8 cellular contexts compared by ENCODE assay signal in genomic region chr1:161226320-161226711, GRCh38. TPM values are rescaled to one million over a fixed set of nuclear protein-coding genes. Genes with fewer than 3 reads are reported as not detected.
DNase-seq lines count a peak whose midpoint lies in the region.

No MANE protein-coding gene starts in this region.

- H3K4me3 Mint-ChIP-seq in activated naive CD8-positive, alpha-beta T cell treated with anti-CD3 and anti-CD28 coated beads for 36 hours = peak overlapping the region; percentile 95
- peak overlapping the region; percentile 85 to 98 (median 97) for H3K4me3 Mint-ChIP-seq in immature natural killer cell

- H3K4me1 Mint-ChIP-seq in activated naive CD8-positive, alpha-beta T cell treated with anti-CD3 and anti-CD28 coated beads for 36 hours = peaks cover 32% of the 10 kb centered on the region
- peaks cover 50 to 53% of the 10 kb centered on the region in 2 donors for H3K4me1 Mint-ChIP-seq in immature natural killer cell

- peak overlapping the region; percentile 73 for H3K27ac ChIP-seq in temporal lobe (ENCODE audit: low read depth, low read length)

- peak; percentile 70 for DNase-seq in activated CD8-positive, alpha-beta memory T cell treated with anti-CD3 and anti-CD28 coated beads for 24 hours
- no peak for DNase-seq in activated CD8-positive, alpha-beta memory T cell treated with anti-CD3 and anti-CD28 coated beads, Interleukin-2, amount 50 U/mL, for 4 hours
- no peak for DNase-seq in activated naive CD8-positive, alpha-beta T cell treated with anti-CD3 and anti-CD28 coated beads for 36 hours
- no peak for DNase-seq in immature natural killer cell
- DNase-seq in activated gamma-delta T cell treated with Interleukin-2 at 50 U/mL for 16 hours = no peak
- no peak for DNase-seq in GM19238 (ENCODE audit: insufficient read length, low spot score)
- no peak for DNase-seq in DMS53 (lab: John Stamatoyannopoulos, UW)

- no peaks in the 10 kb centered on the region for H3K9me3 Mint-ChIP-seq in activated naive CD8-positive, alpha-beta T cell treated with anti-CD3 and anti-CD28 coated beads for 36 hours
- H3K9me3 Mint-ChIP-seq in immature natural killer cell = no peaks in the 10 kb centered on the region

- peak overlapping the region; percentile 96 for H3K27ac Mint-ChIP-seq in activated naive CD8-positive, alpha-beta T cell treated with anti-CD3 and anti-CD28 coated beads for 36 hours
- H3K27ac Mint-ChIP-seq in immature natural killer cell = peak overlapping the region; percentile 77 to 94 (median 90)

- peaks cover 13% of the 10 kb centered on the region for H3K36me3 Mint-ChIP-seq in activated naive CD8-positive, alpha-beta T cell treated with anti-CD3 and anti-CD28 coated beads for 36 hours
- H3K36me3 Mint-ChIP-seq in immature natural killer cell = peaks cover 0 to 22% (median 8%) of the 10 kb centered on the region in 3 donors

- no peaks in the 10 kb centered on the region for H3K27me3 Mint-ChIP-seq in activated naive CD8-positive, alpha-beta T cell treated with anti-CD3 and anti-CD28 coated beads for 36 hours
- H3K27me3 Mint-ChIP-seq in immature natural killer cell (ENCODE audit: low read depth in 3 of 3) = peaks cover 0 to 6% (median 4%) of the 10 kb centered on the region in 3 donors

RNA-seq across cellular contexts. Expression of gene TOMM40L, which starts 0.5 kb away (rescaled TPM):
- 10 to 100 TPM; 26.3 to 26.4 TPM for total RNA-seq in activated naive CD8-positive, alpha-beta T cell treated with anti-CD3 and anti-CD28 coated beads for 36 hours
- 10 to 100 TPM in 2 of 3 donors, 1 to 10 TPM in 1; 7.9 to 11.3 (median 11.1) TPM for polyA plus RNA-seq in immature natural killer cell
- 19.7 TPM for total RNA-seq in temporal lobe

RNA-seq across cellular contexts. Expression of gene APOA2, which starts 2.9 kb away (rescaled TPM):
- total RNA-seq in activated naive CD8-positive, alpha-beta T cell treated with anti-CD3 and anti-CD28 coated beads for 36 hours = not detected
- not detected for polyA plus RNA-seq in immature natural killer cell
- not detected for total RNA-seq in temporal lobe

RNA-seq across cellular contexts. Expression of gene FCER1G, which starts 11.2 kb away (rescaled TPM):
- 1 to 10 TPM; 1.2 to 3.0 TPM for total RNA-seq in activated naive CD8-positive, alpha-beta T cell treated with anti-CD3 and anti-CD28 coated beads for 36 hours
- 1,000 to 10,000 TPM; 1,827 to 3,702 (median 3,300) TPM for polyA plus RNA-seq in immature natural killer cell
- 1.2 TPM for total RNA-seq in temporal lobe

RNA-seq across cellular contexts. Expression of gene NR1I3, which starts 11.7 kb away (rescaled TPM):
- not detected for total RNA-seq in activated naive CD8-positive, alpha-beta T cell treated with anti-CD3 and anti-CD28 coated beads for 36 hours
- not detected for polyA plus RNA-seq in immature natural killer cell
- under 0.01 TPM for total RNA-seq in temporal lobe

RNA-seq across cellular contexts. Expression of gene NDUFS2, which starts 24.1 kb away (rescaled TPM):
- 10 to 100 TPM; 87.7 to 95.8 TPM for total RNA-seq in activated naive CD8-positive, alpha-beta T cell treated with anti-CD3 and anti-CD28 coated beads for 36 hours
- polyA plus RNA-seq in immature natural killer cell = 100 to 1,000 TPM in 1 of 3 donors, 10 to 100 TPM in 2; 59.6 to 117 (median 99.1) TPM
- 129 TPM for total RNA-seq in temporal lobe
